ENCODE assay signal across 8 cellular contexts in genomic region chr18:25814841-25815458, GRCh38.
A peak's percentile ranks its signal among the peaks of the same experiment; 100 is the strongest.
DNase-seq lines count a peak whose midpoint lies in the region; ATAC-seq and TF ChIP-seq lines count a peak whose summit lies in the region.

No MANE protein-coding gene starts in this region.

- H3K9me3 Mint-ChIP-seq in glutamatergic neuron (ENCODE audit: unreplicated experiment): no peaks in the 10 kb centered on the region

- H3K4me1 Mint-ChIP-seq in glutamatergic neuron (ENCODE audit: low read depth, unreplicated experiment): peaks cover 25% of the 10 kb centered on the region

- H3K36me3 Mint-ChIP-seq in glutamatergic neuron (ENCODE audit: unreplicated experiment): no peaks in the 10 kb centered on the region

- peak overlapping the region; percentile 57 for H3K27ac Mint-ChIP-seq in glutamatergic neuron (ENCODE audit: unreplicated experiment)

- ATAC-seq in GM18861 (IDR thresholded peaks at IDR 0.05; ENCODE audit: unreplicated experiment) (peak; percentile 96), GM21515 (IDR thresholded peaks at IDR 0.05; ENCODE audit: unreplicated experiment) (peak; percentile 91), HG03280 (IDR thresholded peaks at IDR 0.05; ENCODE audit: unreplicated experiment) (peak; percentile 76), sciatic nerve (no peak)

- intact Hi-C loops in sciatic nerve (cut with DNase I): loop anchor here (1.0 kb wide), 1 partner anchor 7 kb away; no protein-coding TSS in a partner anchor

- H3K4me3 Mint-ChIP-seq in glutamatergic neuron (ENCODE audit: unreplicated experiment): peak overlapping the region; percentile 8

- DNase-seq in glutamatergic neuron (no peak), sciatic nerve (ENCODE audit: low spot score) (no peak), NCI-H1436 (lab: John Stamatoyannopoulos, UW) (no peak), NCI-H345 treated with DMSO at 0.1 percent for 48 hours (lab: John Stamatoyannopoulos, UW; ENCODE audit: unreplicated experiment) (no peak), pons (ENCODE audit: low spot score) (no peak)

- no peak for TF ChIP-seq CTCF in glutamatergic neuron (IDR thresholded peaks at IDR 0.05; ENCODE audit: partially characterized antibody, unreplicated experiment)

- no peaks in the 10 kb centered on the region for H3K27me3 Mint-ChIP-seq in glutamatergic neuron (ENCODE audit: unreplicated experiment)
